In the genomic region with DNA sequence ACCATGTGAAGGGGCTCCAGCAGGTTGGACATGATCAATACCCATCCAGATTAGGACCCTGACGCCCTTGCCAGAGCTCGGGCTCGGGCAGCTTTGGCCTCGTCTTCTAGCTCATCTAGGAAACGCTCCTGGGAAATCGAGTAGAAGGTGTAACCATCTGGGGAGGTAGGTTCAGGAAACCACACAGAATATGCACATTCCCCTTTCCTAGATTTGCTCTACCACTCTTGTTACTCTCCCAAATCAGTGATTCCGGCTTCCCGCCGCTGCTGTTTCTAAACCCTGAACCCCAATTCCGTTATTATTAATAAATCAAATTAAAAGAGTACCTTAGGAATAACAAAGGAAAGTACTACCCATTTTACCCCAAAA, we compare ENCODE assay signal across 8 cellular contexts. TPM values are rescaled to one million over a fixed set of nuclear protein-coding genes. Genes with fewer than 3 reads are reported as not detected.
DNase-seq lines count a peak whose midpoint lies in the region; ATAC-seq and TF ChIP-seq lines count a peak whose summit lies in the region.

No MANE protein-coding gene starts in this region.

- H3K9me3 ChIP-seq in left ventricle myocardium inferior (replicated peaks) (no peaks in the 10 kb centered on the region), mammary epithelial cell (replicated peaks; ENCODE audit: insufficient read depth, low read length) (no peaks in the 10 kb centered on the region), mononuclear cell (ENCODE audit: low read depth, low read length) (no peaks in the 10 kb centered on the region)

- peaks cover 11% of the 10 kb centered on the region for H3K36me3 ChIP-seq in left ventricle myocardium inferior
- no peaks in the 10 kb centered on the region for H3K36me3 ChIP-seq in mammary epithelial cell (ENCODE audit: insufficient read depth, low read length)

- WGBS in mammary epithelial cell (ENCODE audit: low coverage, missing lambda C conversion rate): 51% methylated on average over 10 of the region's 10 CpGs

- H3K4me1 ChIP-seq in left ventricle myocardium inferior (peaks cover 27% of the 10 kb centered on the region), mammary epithelial cell (ENCODE audit: insufficient read depth, low read length) (peaks cover 11% of the 10 kb centered on the region), mononuclear cell (ENCODE audit: insufficient read depth, low read length) (peaks cover 19% of the 10 kb centered on the region)

- peak overlapping the region; percentile 80 for H3K4me2 ChIP-seq in mammary epithelial cell (ENCODE audit: insufficient read depth, low read depth, low read length)

- H3K4me3 ChIP-seq in left ventricle myocardium inferior: peak overlapping the region; percentile 89
- H3K4me3 ChIP-seq in mammary epithelial cell (replicated peaks in 1 of 3; ENCODE audit: insufficient read depth in 1 of 3, low read depth in 2 of 3, low read length in 3 of 3): peak overlapping the region; percentile 92 to 96 (median 93)
- H3K4me3 ChIP-seq in mononuclear cell (ENCODE audit: low read length): peak overlapping the region; percentile 82

- dilution Hi-C loops in mammary epithelial cell (cut with HindIII; ENCODE audit: low sequenced_read_pairs): no loop called here

- TSS peak; percentile 67 for BruUV-seq in mammary epithelial cell (replicated peaks; lab: Mats Ljungman, UMichigan)

- H2AFZ ChIP-seq in mammary epithelial cell (ENCODE audit: low read depth, low read length): peak overlapping the region; percentile 99

- TF ChIP-seq CTCF in left ventricle myocardium inferior (IDR thresholded peaks at IDR 0.05; ENCODE audit: borderline replicate concordance) (no peak), mammary epithelial cell (conservative IDR thresholded peaks at IDR 0.05 in 1 of 2, IDR thresholded peaks at IDR 0.05 in 1 of 2; ENCODE audit: extremely low read depth in 1 of 2, insufficient read depth in 1 of 2, low read depth in 1 of 2, low read length in 2 of 2) (no peak)

- peak overlapping the region; percentile 80 for H3K9ac ChIP-seq in mammary epithelial cell (ENCODE audit: insufficient read depth, low read length)

- intact Hi-C loops in left ventricle myocardium inferior (cut with micrococcal nuclease) (no loop called here), cardiac septum (cut with DNase I) (no loop called here), mammary epithelial cell (cut with micrococcal nuclease) (loop anchor here (1.0 to 2.0 kb wide), 2 partner anchors 15 to 25 kb away; partner anchors contain the start of gene VPS25)

- H3K27ac ChIP-seq in left ventricle myocardium inferior (replicated peaks) (peak overlapping the region; percentile 84), mammary epithelial cell (ENCODE audit: insufficient read depth, low read depth, low read length) (no peak overlapping the region)

- H3K79me2 ChIP-seq in mammary epithelial cell (ENCODE audit: insufficient read depth, low read length): peaks cover 7% of the 10 kb centered on the region

- in situ Hi-C loops in mammary epithelial cell (cut with MboI; ENCODE audit: low sequenced_read_pairs in 2 of 2): no loop called here

- no peak for ATAC-seq in HG02642 (IDR thresholded peaks at IDR 0.05; ENCODE audit: poor library complexity, unreplicated experiment)
- no peak for ATAC-seq in HG02678 (IDR thresholded peaks at IDR 0.05; ENCODE audit: unreplicated experiment)

- DNase-seq in left ventricle myocardium inferior (no peak), cardiac septum (ENCODE audit: low spot score) (no peak), mammary epithelial cell (no peak), AG20443 (ENCODE audit: low spot score) (no peak), NCI-H69 (lab: John Stamatoyannopoulos, UW) (no peak)

- H3K27me3 ChIP-seq in left ventricle myocardium inferior (ENCODE audit: low read depth) (no peaks in the 10 kb centered on the region), mammary epithelial cell (ENCODE audit: insufficient read depth, low read length) (no peaks in the 10 kb centered on the region), mononuclear cell (ENCODE audit: insufficient read depth, low read length) (no peaks in the 10 kb centered on the region)

- CTCF ChIA-PET in mammary epithelial cell (lab: Charles Lee; ENCODE audit: low non-redundant PET): interaction anchor here (1.5 kb wide), 1 partner anchor 26 kb away, joined by 4 read pairs; the partner anchor contains the start of gene BECN1

- no peaks in the 10 kb centered on the region for H4K20me1 ChIP-seq in mammary epithelial cell (ENCODE audit: insufficient read depth, low read length)

RNA-seq across cellular contexts. Expression of gene COA3, which starts 0.5 kb away (rescaled TPM):
- total RNA-seq in left ventricle myocardium inferior: 71.0 TPM
- 61.4 TPM for total RNA-seq in cardiac septum
- total RNA-seq in mammary epithelial cell: 10 to 100 TPM; 31.5 to 49.1 TPM
- polyA plus RNA-seq in mammary epithelial cell: 96.7 TPM
- polyA minus RNA-seq in mammary epithelial cell: 107 TPM
- 2.4 TPM for total RNA-seq in mononuclear cell

RNA-seq across cellular contexts. Expression of gene CNTD1, which starts 0.7 kb away (rescaled TPM):
- total RNA-seq in left ventricle myocardium inferior (not detected), cardiac septum (not detected), mammary epithelial cell (under 1 TPM in 1 of 2 donors, not detected in 1; under 0.01 TPM), mononuclear cell (not detected)
- not detected for polyA plus RNA-seq in mammary epithelial cell
- polyA minus RNA-seq in mammary epithelial cell: not detected

RNA-seq across cellular contexts. Expression of gene WNK4, which starts 17.6 kb away (rescaled TPM):
- total RNA-seq in left ventricle myocardium inferior: not detected
- not detected for total RNA-seq in cardiac septum
- total RNA-seq in mammary epithelial cell: under 1 TPM in 1 of 2 donors, not detected in 1; 0.75 TPM
- polyA plus RNA-seq in mammary epithelial cell: 0.11 TPM
- not detected for polyA minus RNA-seq in mammary epithelial cell
- total RNA-seq in mononuclear cell: 0.10 TPM

RNA-seq across cellular contexts. Expression of gene VPS25, which starts 24.7 kb away (rescaled TPM):
- total RNA-seq in left ventricle myocardium inferior: 37.5 TPM
- 32.3 TPM for total RNA-seq in cardiac septum
- 10 to 100 TPM; 58.0 to 83.6 TPM for total RNA-seq in mammary epithelial cell
- 134 TPM for polyA plus RNA-seq in mammary epithelial cell
- 98.6 TPM for polyA minus RNA-seq in mammary epithelial cell
- total RNA-seq in mononuclear cell: 27.0 TPM

RNA-seq across cellular contexts. Expression of gene BECN1, which starts 26.1 kb away (rescaled TPM):
- total RNA-seq in left ventricle myocardium inferior (80.8 TPM), cardiac septum (84.3 TPM), mammary epithelial cell (10 to 100 TPM; 90.7 to 99.5 TPM), mononuclear cell (86.6 TPM)
- polyA plus RNA-seq in mammary epithelial cell: 61.7 TPM
- 36.7 TPM for polyA minus RNA-seq in mammary epithelial cell
